In the genomic region with DNA sequence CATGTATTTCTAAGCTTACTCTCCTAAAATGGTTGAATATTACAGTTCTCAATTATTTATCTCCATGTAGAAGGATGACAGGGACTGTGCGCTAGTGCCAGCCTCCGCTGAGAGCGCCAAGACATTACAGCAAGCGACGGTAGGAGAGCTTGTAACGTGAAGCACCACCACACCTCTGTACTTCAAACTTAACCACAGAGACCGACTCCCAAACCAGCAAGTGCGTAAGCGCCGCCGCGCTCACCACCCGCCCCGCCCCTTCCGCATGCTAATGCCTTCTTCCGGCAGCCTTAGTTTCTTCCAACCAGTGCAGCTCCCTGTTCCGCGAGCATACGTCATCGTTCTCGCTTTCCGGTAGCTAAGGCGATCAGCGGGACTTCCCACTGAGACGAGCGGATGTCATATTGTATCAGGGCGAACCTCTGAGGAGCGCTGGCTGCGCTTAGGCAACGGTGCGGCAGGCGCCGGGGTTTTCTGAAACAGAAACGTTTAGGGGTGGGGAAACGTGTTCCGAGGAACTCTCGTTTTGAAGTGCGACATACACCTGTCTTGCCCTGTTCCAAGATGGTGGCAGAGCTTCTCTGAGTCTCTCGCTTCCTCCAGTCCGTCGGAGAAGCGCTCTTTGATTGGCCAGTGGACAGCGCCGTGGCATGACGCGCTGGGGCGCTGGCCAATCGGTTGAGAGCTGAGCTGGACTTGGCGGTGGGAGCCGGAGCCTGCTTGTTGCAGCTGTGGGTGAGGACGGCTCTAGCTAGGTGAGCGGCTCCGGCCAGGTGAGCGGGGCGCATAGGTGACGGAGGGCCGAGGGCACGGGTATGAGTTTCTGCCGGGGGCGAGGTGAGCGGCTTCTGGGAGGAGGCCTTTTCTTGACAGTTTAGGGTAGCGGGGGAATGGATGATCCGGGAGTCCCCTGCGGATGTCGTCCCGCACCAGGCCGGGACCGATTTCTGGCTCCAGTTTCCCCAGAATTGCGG, we compare ENCODE assay signal across 8 cellular contexts. TPM values are rescaled to one million over a fixed set of nuclear protein-coding genes. Genes with fewer than 3 reads are reported as not detected.
DNase-seq lines count a peak whose midpoint lies in the region; ATAC-seq, FAIRE-seq and TF ChIP-seq lines count a peak whose summit lies in the region.

A gene (plus strand): TSS at position 723 of the 974 bp plus-strand sequence. CDS start 2,896 bp downstream, outside the sequence.

- peak; percentile 96 for DNase-seq in COR-L47 (lab: John Stamatoyannopoulos, UW)
- peak; percentile 62 to 99 (median 93) for DNase-seq in HUDEP-2 (lab: John Stamatoyannopoulos, UW; ENCODE audit: unreplicated experiment in 76 of 76)
- DNase-seq in NT2/D1 (ENCODE audit: low read depth, low spot score): peak; percentile 89
- DNase-seq in activated CD8-positive, alpha-beta memory T cell treated with anti-CD3 and anti-CD28 coated beads, Interleukin-2, amount 10 ng/mL, durations not matched to agents 7 days and 5 days: peak; percentile 98
- peak; percentile 94 to 95 for DNase-seq in H1 (ENCODE audit: low read depth in 1 of 2, low spot score in 2 of 2)
- DNase-seq in memory B cell (ENCODE audit: low spot score in 2 of 2): peak; percentile 93 to 96
- DNase-seq in stimulated activated CD8-positive, alpha-beta memory T cell treated with anti-CD3 and anti-CD28 coated beads, Interleukin-12 subunit alpha, Interleukin-12 subunit beta, amount 100 ng/mL, for 24 hours (ENCODE audit: extremely low read depth): peak; percentile 96

- TF ChIP-seq CTCF in H1 (IDR thresholded peaks at IDR 0.05; ENCODE audit: control extremely low read depth in 1 of 3, insufficient read depth in 1 of 3, low read depth in 1 of 3, low read length in 3 of 3): no peak

- H3K36me3 Mint-ChIP-seq in activated CD8-positive, alpha-beta memory T cell treated with anti-CD3 and anti-CD28 coated beads, Interleukin-2, amount 10 ng/mL, durations not matched to agents 7 days and 5 days: peaks cover 36% of the 10 kb centered on the region
- H3K36me3 Mint-ChIP-seq in memory B cell: peaks cover 12% of the 10 kb centered on the region

- TF ChIP-seq EP300 in H1 (IDR thresholded peaks at IDR 0.05; ENCODE audit: borderline replicate concordance in 1 of 2, low read depth in 2 of 2, low read length in 2 of 2): no peak

- peak within 1 kb of the TSS; percentile 81 for H2BK120ac ChIP-seq in H1 (replicated peaks; ENCODE audit: low read depth, low read length)

- no peaks in the 10 kb centered on the region; the same call in 1 of the 2 replicates for H3K79me1 ChIP-seq in H1 (ENCODE audit: low read depth, low read length)

- no peaks in the 10 kb centered on the region for H3K27me3 ChIP-seq in NT2/D1 (ENCODE audit: insufficient read depth, insufficient read length)
- H3K27me3 ChIP-seq in H1 (replicated peaks in 1 of 4; ENCODE audit: control insufficient read depth in 3 of 4, extremely low read depth in 1 of 4, insufficient read depth in 3 of 4, low read length in 3 of 4): no peaks in the 10 kb centered on the region

- H3K4me2 ChIP-seq in H1 (ENCODE audit: insufficient read depth in 1 of 2, low read depth in 2 of 2, low read length in 2 of 2): peak within 1 kb of the TSS; percentile 80 to 93

- no peak within 1 kb of the TSS for H2BK15ac ChIP-seq in H1 (ENCODE audit: low read length)

- no peak within 1 kb of the TSS for H3K23ac ChIP-seq in H1 (ENCODE audit: insufficient read length)

- peak within 1 kb of the TSS; percentile 100 for H3K27ac Mint-ChIP-seq in activated CD8-positive, alpha-beta memory T cell treated with anti-CD3 and anti-CD28 coated beads, Interleukin-2, amount 10 ng/mL, durations not matched to agents 7 days and 5 days
- H3K27ac Mint-ChIP-seq in memory B cell: peak within 1 kb of the TSS; percentile 99

- peak within 1 kb of the TSS; percentile 99 for H2BK5ac ChIP-seq in H1 (ENCODE audit: low read depth, low read length)

- peaks cover 0 to 1% of the 10 kb centered on the region in 2 experiments for H4K20me1 ChIP-seq in H1 (replicated peaks in 1 of 2; ENCODE audit: control insufficient read depth in 1 of 2, insufficient read depth in 2 of 2, low read length in 2 of 2)

- peak within 1 kb of the TSS; percentile 100 for H3K4me3 Mint-ChIP-seq in activated CD8-positive, alpha-beta memory T cell treated with anti-CD3 and anti-CD28 coated beads, Interleukin-2, amount 10 ng/mL, durations not matched to agents 7 days and 5 days
- H3K4me3 Mint-ChIP-seq in memory B cell: peak within 1 kb of the TSS; percentile 99

- peak within 1 kb of the TSS; percentile 38 for H2AFZ ChIP-seq in H1 (ENCODE audit: low read length)

- 2% methylated on average over 69 of the region's 69 CpGs; no CpG with 5 or more reads in 1 of the 2 experiments for WGBS in H1 (ENCODE audit: extremely low coverage in 1 of 2, insufficient coverage in 1 of 2, insufficient read length in 1 of 2, insufficient replicate concordance in 2 of 2, low coverage in 1 of 2, low lambda C conversion rate in 2 of 2, missing lambda C conversion rate in 1 of 2), 2 experiments

- CTCF ChIA-PET in activated CD8-positive, alpha-beta memory T cell treated with anti-CD3 and anti-CD28 coated beads, Interleukin-2, amount 10 ng/mL, durations not matched to agents 7 days and 5 days (lab: Charles Lee): interaction anchor here (0.9 to 3.9 kb wide), 5 partner anchors 11 to 1544 kb away, joined by 3 to 39 read pairs (median 4); a partner anchor contains a TSS
- CTCF ChIA-PET in H1 (lab: Charles Lee; ENCODE audit: partially characterized antibody): interaction anchor here (1.1 to 2.5 kb wide), 8 partner anchors 11 to 95 kb away, joined by 3 to 5 read pairs (median 3); a partner anchor contains a TSS

- peak; percentile 65 to 76 for TF ChIP-seq POLR2A in H1 (IDR thresholded peaks at IDR 0.05; ENCODE audit: control extremely low read depth in 1 of 2, low read depth in 2 of 2, low read length in 2 of 2)

- H3K14ac ChIP-seq in H1 (ENCODE audit: insufficient read length): no peak within 1 kb of the TSS

- TF ChIP-seq RAD21 in H1 (IDR thresholded peaks at IDR 0.05 in 1 of 2, conservative IDR thresholded peaks at IDR 0.05 in 1 of 2; ENCODE audit: low read depth in 2 of 2, low read length in 2 of 2): no peak

- no peak within 1 kb of the TSS for H2BK20ac ChIP-seq in H1 (ENCODE audit: low read length)

- peak within 1 kb of the TSS; percentile 99; the same call in 1 of the 2 replicates for H4K8ac ChIP-seq in H1 (ENCODE audit: extremely low read depth, insufficient read depth, low read length)

- H3K9ac ChIP-seq in NT2/D1 (ENCODE audit: insufficient read length, low read depth) (peak within 1 kb of the TSS; percentile 90), H1 (replicated peaks in 1 of 4; ENCODE audit: extremely low read depth in 1 of 4, low read depth in 3 of 4, low read length in 3 of 4) (peak within 1 kb of the TSS; percentile 86 to 97 (median 94))

- POLR2A ChIA-PET in H1 (lab: Charles Lee; ENCODE audit: partially characterized antibody): interaction anchor here (0.7 to 4.9 kb wide), 18 partner anchors 7 to 219 kb away, joined by 3 to 55 read pairs (median 4); a partner anchor contains a TSS

- H3K4me1 ChIP-seq in NT2/D1 (ENCODE audit: insufficient read depth, insufficient read length): no peaks in the 10 kb centered on the region
- peaks cover 0 to 6% (median 2%) of the 10 kb centered on the region in 4 experiments; a peak in 4 of 7 replicates for H3K4me1 ChIP-seq in H1 (replicated peaks in 1 of 4; ENCODE audit: control insufficient read depth in 3 of 4, insufficient read depth in 4 of 4, low read length in 3 of 4)

- H3K79me2 ChIP-seq in H1 (ENCODE audit: control insufficient read depth in 1 of 2, insufficient read depth in 2 of 2, low read length in 2 of 2): peaks cover 0 to 19% of the 10 kb centered on the region in 2 experiments; a peak in 3 of 4 replicates

- peaks cover 27% of the 10 kb centered on the region for H3K36me3 ChIP-seq in NT2/D1 (ENCODE audit: insufficient read depth, insufficient read length, low read length)
- peaks cover 4 to 27% (median 14%) of the 10 kb centered on the region in 4 experiments; a peak in 6 of 8 replicates for H3K36me3 ChIP-seq in H1 (ENCODE audit: control insufficient read depth in 2 of 4, insufficient read depth in 4 of 4, low read length in 3 of 4)

- peaks cover 2% of the 10 kb centered on the region for H3K27me3 Mint-ChIP-seq in activated CD8-positive, alpha-beta memory T cell treated with anti-CD3 and anti-CD28 coated beads, Interleukin-2, amount 10 ng/mL, durations not matched to agents 7 days and 5 days
- H3K27me3 Mint-ChIP-seq in memory B cell: no peaks in the 10 kb centered on the region

- ATAC-seq in GM21381 (IDR thresholded peaks at IDR 0.05; ENCODE audit: unreplicated experiment) (peak; percentile 92), memory B cell (ENCODE audit: low read depth) (peak; percentile 79)
- peak; percentile 96 for ATAC-seq in activated CD8-positive, alpha-beta memory T cell treated with anti-CD3 and anti-CD28 coated beads, Interleukin-2, amount 10 ng/mL, durations not matched to agents 7 days and 5 days

- H3K27ac ChIP-seq in H1 (ENCODE audit: low read depth, low read length): peak within 1 kb of the TSS; percentile 98

- peak within 1 kb of the TSS; percentile 99 for H4K91ac ChIP-seq in H1 (replicated peaks; ENCODE audit: insufficient read length, low read length)

- H2AK5ac ChIP-seq in H1 (ENCODE audit: low read depth, low read length): no peak within 1 kb of the TSS

- H3K4me1 Mint-ChIP-seq in activated CD8-positive, alpha-beta memory T cell treated with anti-CD3 and anti-CD28 coated beads, Interleukin-2, amount 10 ng/mL, durations not matched to agents 7 days and 5 days: peaks cover 54% of the 10 kb centered on the region
- peaks cover 15% of the 10 kb centered on the region for H3K4me1 Mint-ChIP-seq in memory B cell

- peak within 1 kb of the TSS; percentile 98 for H2BK12ac ChIP-seq in H1 (ENCODE audit: low read depth, low read length)

- peaks cover 3% of the 10 kb centered on the region; the same call in 1 of the 2 replicates for H3K23me2 ChIP-seq in H1 (ENCODE audit: low read depth, low read length)

- peak within 1 kb of the TSS; percentile 99 for H3K56ac ChIP-seq in H1 (replicated peaks; ENCODE audit: insufficient read length, low read depth, low read length)

- no peak within 1 kb of the TSS for H3K4ac ChIP-seq in H1 (replicated peaks; ENCODE audit: insufficient read length, low read depth, low read length)

- peak within 1 kb of the TSS; percentile 84 for H3K4me3 ChIP-seq in NT2/D1 (ENCODE audit: insufficient read length, low read depth)
- H3K4me3 ChIP-seq in H1 (ENCODE audit: extremely low read depth in 1 of 4, insufficient read depth in 2 of 4, low read depth in 3 of 4, low read length in 4 of 4): peak within 1 kb of the TSS; percentile 73 to 88 (median 80)

- peak; percentile 79 for FAIRE-seq in H1 (lab: Jason Lieb, UNC)

- H4K5ac ChIP-seq in H1 (ENCODE audit: insufficient read length, low read depth, low read length): peak within 1 kb of the TSS; percentile 96

- no peaks in the 10 kb centered on the region for H3K9me3 ChIP-seq in NT2/D1 (ENCODE audit: insufficient read depth, low read length)
- H3K9me3 ChIP-seq in H1 (ENCODE audit: insufficient read depth in 2 of 2, low read depth in 1 of 2, low read length in 1 of 2): no peaks in the 10 kb centered on the region

- H3K18ac ChIP-seq in H1 (ENCODE audit: extremely low read depth, low read length): peak within 1 kb of the TSS; percentile 96; the same call in 1 of the 2 replicates

- no peaks in the 10 kb centered on the region for H3K9me3 Mint-ChIP-seq in activated CD8-positive, alpha-beta memory T cell treated with anti-CD3 and anti-CD28 coated beads, Interleukin-2, amount 10 ng/mL, durations not matched to agents 7 days and 5 days (ENCODE audit: low read depth)
- no peaks in the 10 kb centered on the region for H3K9me3 Mint-ChIP-seq in memory B cell

RNA-seq across cellular contexts. Expression of the gene that starts here (rescaled TPM):
- 10 to 100 TPM; 63.0 to 97.8 TPM for total RNA-seq in activated CD8-positive, alpha-beta memory T cell treated with anti-CD3 and anti-CD28 coated beads, Interleukin-2, amount 10 ng/mL, durations not matched to agents 7 days and 5 days
- 61.2 and 62.8 TPM in 2 replicates for total RNA-seq in H1 (2021; fragmentation: NEBNext Ultra II Directional; extraction: Animal tissue kit (Norgen Biotek cat#: 25700))
- 49.6 and 53.3 TPM in 2 replicates for polyA plus RNA-seq in H1 (2011; rRNA removed)
- 59.5 TPM for polyA plus RNA-seq in H1 (2011; cell fraction: cytosol; rRNA removed)
- polyA plus RNA-seq in H1 (2011; cell fraction: nucleus; rRNA removed): 52.9 TPM
- polyA plus RNA-seq in H1 (2012, experiment 1 of 2): 50.0 to 67.3 TPM (median 61.8 TPM) in 4 replicates
- 13.8 TPM for polyA plus RNA-seq in H1 (2012, experiment 2 of 2)
- polyA plus RNA-seq in H1 (2013, experiment 1 of 2): 30.8 TPM
- polyA plus RNA-seq in H1 (2013, experiment 2 of 2): 31.0 TPM
- 111 and 178 TPM in 2 replicates for polyA minus RNA-seq in H1 (2011; rRNA and poly(A)+ RNA removed)
- polyA minus RNA-seq in H1 (2011; cell fraction: cytosol; rRNA and poly(A)+ RNA removed): 39.0 TPM
- polyA minus RNA-seq in H1 (2011; cell fraction: nucleus; rRNA and poly(A)+ RNA removed): 48.4 TPM

Comparison
In these comparisons a context has a peak if more than half of its experiments do, and no peak if none do; other contexts are left out.
1. Peak in every context shown above with its lines: DNase-seq, ATAC-seq, H3K4me3 ChIP-seq and H3K27ac ChIP-seq.